ENCODE assay signal across 1 cellular context in the genomic region with DNA sequence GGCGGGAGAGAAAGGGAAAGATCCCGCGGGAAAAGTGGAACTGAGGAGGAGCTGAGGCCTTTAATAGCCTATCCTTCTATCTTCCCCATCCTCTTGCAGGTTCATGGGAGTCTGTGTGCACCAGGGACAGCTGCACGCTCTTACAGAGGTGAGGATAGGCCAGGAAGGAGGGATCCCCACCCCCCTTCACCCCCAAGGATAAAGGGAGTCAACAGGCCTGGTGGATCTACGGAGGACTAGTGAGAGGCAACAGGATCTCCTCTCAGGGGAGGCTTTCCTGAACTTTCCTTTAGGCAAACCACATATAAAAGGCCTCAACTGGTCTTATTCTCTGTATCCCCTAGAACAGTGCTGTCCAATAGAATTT.
TF ChIP-seq lines count a peak whose summit lies in the region.

No MANE protein-coding gene starts in this region.

TF ChIP-seq in HEK293, 187 proteins besides CTCF, POLR2A, EP300 and RAD21 (continued from another document):
- TF ChIP-seq, protein P1, sequence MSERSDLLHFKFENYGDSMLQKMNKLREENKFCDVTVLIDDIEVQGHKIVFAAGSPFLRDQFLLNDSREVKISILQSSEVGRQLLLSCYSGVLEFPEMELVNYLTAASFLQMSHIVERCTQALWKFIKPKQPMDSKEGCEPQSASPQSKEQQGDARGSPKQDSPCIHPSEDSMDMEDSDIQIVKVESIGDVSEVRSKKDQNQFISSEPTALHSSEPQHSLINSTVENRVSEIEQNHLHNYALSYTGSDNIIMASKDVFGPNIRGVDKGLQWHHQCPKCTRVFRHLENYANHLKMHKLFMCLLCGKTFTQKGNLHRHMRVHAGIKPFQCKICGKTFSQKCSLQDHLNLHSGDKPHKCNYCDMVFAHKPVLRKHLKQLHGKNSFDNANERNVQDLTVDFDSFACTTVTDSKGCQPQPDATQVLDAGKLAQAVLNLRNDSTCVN (tag by site-specific recombination; optimal IDR thresholded peaks at IDR 0.05): no peak
- TF ChIP-seq ZNF394 (tag by site-specific recombination; IDR thresholded peaks at IDR 0.05; ENCODE audit: borderline replicate concordance) (0 out of 2 replicates have a peak, but pooled peaks have one; percentile 29), PRDM1 (tag by site-specific recombination; IDR thresholded peaks at IDR 0.05) (peak; percentile 47; the same call in 1 of the 2 replicates), ZBTB7A (tag by site-specific recombination; IDR thresholded peaks at IDR 0.05; ENCODE audit: low read depth) (no peak), ZNF561 (tag by site-specific recombination; IDR thresholded peaks at IDR 0.05; ENCODE audit: borderline replicate concordance) (no peak), ZNF555 (tag by site-specific recombination; conservative IDR thresholded peaks at IDR 0.05) (no peak), ZNF670 (tag by site-specific recombination; IDR thresholded peaks at IDR 0.05; ENCODE audit: low read depth) (no peak)
- TF ChIP-seq, protein P2, sequence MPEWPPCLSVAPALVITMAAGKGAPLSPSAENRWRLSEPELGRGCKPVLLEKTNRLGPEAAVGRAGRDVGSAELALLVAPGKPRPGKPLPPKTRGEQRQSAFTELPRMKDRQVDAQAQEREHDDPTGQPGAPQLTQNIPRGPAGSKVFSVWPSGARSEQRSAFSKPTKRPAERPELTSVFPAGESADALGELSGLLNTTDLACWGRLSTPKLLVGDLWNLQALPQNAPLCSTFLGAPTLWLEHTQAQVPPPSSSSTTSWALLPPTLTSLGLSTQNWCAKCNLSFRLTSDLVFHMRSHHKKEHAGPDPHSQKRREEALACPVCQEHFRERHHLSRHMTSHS (tag by site-specific recombination; IDR thresholded peaks at IDR 0.05): no peak
- TF ChIP-seq, protein P3, sequence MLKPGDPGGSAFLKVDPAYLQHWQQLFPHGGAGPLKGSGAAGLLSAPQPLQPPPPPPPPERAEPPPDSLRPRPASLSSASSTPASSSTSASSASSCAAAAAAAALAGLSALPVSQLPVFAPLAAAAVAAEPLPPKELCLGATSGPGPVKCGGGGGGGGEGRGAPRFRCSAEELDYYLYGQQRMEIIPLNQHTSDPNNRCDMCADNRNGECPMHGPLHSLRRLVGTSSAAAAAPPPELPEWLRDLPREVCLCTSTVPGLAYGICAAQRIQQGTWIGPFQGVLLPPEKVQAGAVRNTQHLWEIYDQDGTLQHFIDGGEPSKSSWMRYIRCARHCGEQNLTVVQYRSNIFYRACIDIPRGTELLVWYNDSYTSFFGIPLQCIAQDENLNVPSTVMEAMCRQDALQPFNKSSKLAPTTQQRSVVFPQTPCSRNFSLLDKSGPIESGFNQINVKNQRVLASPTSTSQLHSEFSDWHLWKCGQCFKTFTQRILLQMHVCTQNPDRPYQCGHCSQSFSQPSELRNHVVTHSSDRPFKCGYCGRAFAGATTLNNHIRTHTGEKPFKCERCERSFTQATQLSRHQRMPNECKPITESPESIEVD (tag by site-specific recombination; IDR thresholded peaks at IDR 0.05): no peak
